ENCODE assay signal across 23 cellular contexts in the genomic region with DNA sequence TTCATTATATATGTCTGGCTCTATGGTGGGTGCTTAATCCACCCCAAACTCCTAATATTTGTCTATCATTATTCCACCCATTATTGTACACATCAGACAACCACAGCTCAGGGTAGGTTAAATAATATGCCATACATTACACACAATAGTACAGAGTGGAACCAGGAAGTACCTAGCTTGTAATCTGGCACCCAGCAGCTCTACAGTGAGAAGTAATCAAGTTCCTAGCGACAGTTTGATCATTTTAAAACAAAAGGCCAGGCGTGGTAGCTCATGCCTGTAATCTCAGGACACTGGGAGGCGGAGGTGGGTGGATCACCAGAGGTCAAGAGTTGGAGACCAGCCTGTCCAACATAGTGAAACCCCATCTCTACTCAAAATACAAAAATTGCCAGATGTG.
"Had no signal": no experiment of that assay in that cellular context is flagged by ENCODE, and none has a peak within 500 bp of the region (broad histone marks: within the 10 kb centered on the region; RNA-seq: fewer than 3 reads in every experiment).

No MANE protein-coding gene starts in this region.

- H3K4me1 Mint-ChIP-seq: stimulated activated naive CD8-positive, alpha-beta T cell treated with anti-CD3 and anti-CD28 coated beads, Interleukin-15, amount 100 ng/mL, for 72 hours had no signal

- H3K36me3 Mint-ChIP-seq: mesothelial cell of epicardium; naive thymus-derived CD4-positive, alpha-beta T cell had no signal

- H3K4me3 Mint-ChIP-seq: dendritic cell treated with granulocyte-macrophage colony-stimulating factor and Interleukin-4, amounts not matched to agents 40 ng/mL and 50 ng/mL, for 4 days; endodermal cell; mesothelial cell of epicardium; naive thymus-derived CD4-positive, alpha-beta T cell; nephron; stimulated activated naive CD8-positive, alpha-beta T cell treated with anti-CD3 and anti-CD28 coated beads, Interleukin-15, amount 100 ng/mL, for 72 hours had no signal

- H3K9me3 Mint-ChIP-seq: endodermal cell, mesothelial cell of epicardium, nephron had no signal

- H3K27ac Mint-ChIP-seq: dendritic cell treated with granulocyte-macrophage colony-stimulating factor and Interleukin-4, amounts not matched to agents 40 ng/mL and 50 ng/mL, for 4 days; endodermal cell; mesothelial cell of epicardium; nephron; stimulated activated naive CD8-positive, alpha-beta T cell treated with anti-CD3 and anti-CD28 coated beads, Interleukin-15, amount 100 ng/mL, for 72 hours had no signal

- H3K27me3 Mint-ChIP-seq: dendritic cell treated with granulocyte-macrophage colony-stimulating factor and Interleukin-4, amounts not matched to agents 40 ng/mL and 50 ng/mL, for 4 days; naive thymus-derived CD4-positive, alpha-beta T cell; stimulated activated naive CD8-positive, alpha-beta T cell treated with anti-CD3 and anti-CD28 coated beads, Interleukin-15, amount 100 ng/mL, for 72 hours had no signal

- DNase-seq: caudate nucleus; cerebellar nuclear complex; effector CD8-positive, alpha-beta T cell; endodermal cell; foreskin fibroblast; gastrocnemius medialis; head of caudate nucleus; mesenchymal stem cell; naive thymus-derived CD4-positive, alpha-beta T cell; nucleus accumbens; psoas muscle; right cardiac atrium; sigmoid colon; spleen; stimulated activated CD4-positive, alpha-beta T cell treated with anti-CD3 and anti-CD28 coated beads, Interleukin-4, amount 100 ng/mL, for 1 hour; stimulated activated CD8-positive, alpha-beta memory T cell treated with anti-CD3 and anti-CD28 coated beads, Interleukin-4, amount 100 ng/mL, for 48 hours; stimulated activated naive CD4-positive, alpha-beta T cell; stimulated activated naive CD8-positive, alpha-beta T cell treated with anti-CD3 and anti-CD28 coated beads, Interleukin-15, amount 100 ng/mL, for 72 hours; thyroid gland; trophoblast cell had no signal
